In the genomic region with DNA sequence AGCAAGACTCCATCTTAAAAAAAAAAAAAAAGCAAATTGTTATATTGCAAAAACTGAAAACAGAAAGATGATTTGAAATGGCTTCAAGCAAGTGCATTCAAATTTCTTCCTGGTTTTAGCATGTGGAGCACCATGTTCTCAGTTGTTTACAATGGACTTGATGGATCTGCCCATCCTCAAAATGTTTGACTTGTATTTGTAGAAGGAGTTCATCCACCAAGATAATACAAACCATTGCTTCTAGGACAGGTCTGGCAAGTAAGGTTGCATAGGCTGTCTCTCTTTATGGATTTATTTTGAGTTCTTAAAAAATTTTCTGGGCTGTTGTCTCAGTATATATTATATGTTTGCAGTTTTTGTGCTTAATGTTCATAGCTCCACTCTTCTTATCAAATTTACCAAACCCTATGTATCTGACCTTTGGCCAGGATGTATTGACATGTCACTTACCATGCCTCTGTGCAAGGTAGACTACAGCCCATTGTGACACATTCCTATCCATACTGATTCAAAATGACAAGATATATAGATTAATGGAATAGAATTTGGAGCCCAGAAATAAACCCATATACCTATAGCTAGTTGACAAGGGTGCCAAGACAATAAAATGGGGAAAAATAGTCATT, we compare ENCODE assay signal across 1 cellular context.
TF ChIP-seq lines count a peak whose summit lies in the region.

No MANE protein-coding gene starts in this region.

TF ChIP-seq in endothelial cell of umbilical vein, 7 proteins besides CTCF, POLR2A, EP300 and RAD21 (continued from another document):
- no peak for TF ChIP-seq GATA2 (IDR thresholded peaks at IDR 0.05; ENCODE audit: insufficient read depth, insufficient read length, low read depth, low read length)
